In the genomic region with DNA sequence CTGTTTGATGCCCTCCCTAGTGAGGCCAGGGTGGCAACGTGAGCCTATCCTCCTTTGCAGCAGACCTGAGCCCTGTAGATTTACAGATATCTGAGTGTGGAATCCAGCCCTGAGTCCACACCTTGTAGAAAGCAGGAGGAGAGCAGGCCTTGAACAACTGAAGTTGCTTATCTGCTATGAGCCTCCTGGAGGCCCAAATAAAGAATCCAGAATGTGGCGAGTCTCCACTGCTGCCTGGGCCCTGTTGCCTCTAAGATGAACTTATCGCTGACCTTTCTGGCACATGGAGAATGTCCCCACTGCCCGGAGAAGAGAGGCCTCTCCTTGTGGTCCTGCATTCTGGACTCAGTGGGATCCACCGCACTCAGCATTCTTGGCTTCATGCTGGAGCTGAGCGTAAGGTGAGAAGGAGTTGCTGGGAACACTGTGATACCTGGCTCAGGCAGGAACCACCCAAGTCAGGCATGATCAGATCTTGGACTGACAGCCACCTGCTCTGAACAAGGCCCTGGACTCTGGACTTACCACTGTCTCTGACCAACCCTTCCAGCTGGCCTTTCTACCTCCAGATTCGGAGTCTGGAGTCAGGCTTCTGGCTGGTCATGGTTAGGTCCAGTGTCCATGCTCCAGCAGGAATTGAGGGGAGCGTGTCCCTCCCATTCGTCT, we compare ENCODE assay signal across 29 cellular contexts. TPM values are rescaled to one million over a fixed set of nuclear protein-coding genes. Genes with fewer than 3 reads are reported as not detected.
DNase-seq lines count a peak whose midpoint lies in the region; ATAC-seq, FAIRE-seq and TF ChIP-seq lines count a peak whose summit lies in the region.
"Had no signal": no experiment of that assay in that cellular context is flagged by ENCODE, and none has a peak within 500 bp of the region (broad histone marks: within the 10 kb centered on the region; RNA-seq: fewer than 3 reads in every experiment).

No MANE protein-coding gene starts in this region.

- CTCF ChIA-PET in A549 (lab: Yijun Ruan, JAX): interaction anchor here (1.0 to 12.7 kb wide), 11 partner anchors 13 to 250 kb away, joined by 3 to 113 read pairs (median 6); no protein-coding TSS in a partner anchor
- CTCF ChIA-PET in naive thymus-derived CD4-positive, alpha-beta T cell (lab: Charles Lee): no interaction called here

- no peak overlapping the region for H3K4me3 Mint-ChIP-seq in naive thymus-derived CD4-positive, alpha-beta T cell
- H3K4me3 Mint-ChIP-seq: CD14-positive monocyte, GM23338, IgD-negative memory B cell had no signal

- no peaks in the 10 kb centered on the region for H3K79me1 ChIP-seq in neuronal stem cell (ENCODE audit: low read depth, low read length)

- H3K27me3 ChIP-seq in adipocyte (replicated peaks; ENCODE audit: control insufficient read depth, insufficient read depth, low read length) (peaks cover 5% of the 10 kb centered on the region), neuronal stem cell (ENCODE audit: control insufficient read depth in 3 of 3, insufficient read depth in 3 of 3, low read depth in 1 of 3, low read length in 3 of 3) (no peaks in the 10 kb centered on the region), foreskin keratinocyte (no peaks in the 10 kb centered on the region)
- no peaks in the 10 kb centered on the region for H3K27me3 ChIP-seq in naive thymus-derived CD4-positive, alpha-beta T cell (ENCODE audit: control insufficient read depth in 2 of 2, insufficient read depth in 2 of 2, low read length in 2 of 2)

- H3K23ac ChIP-seq in neuronal stem cell (ENCODE audit: low read depth, low read length, poor library complexity): no peak overlapping the region

- peak overlapping the region in 1 of 2 experiments; percentile 73; a peak in 3 of 6 replicates for H3K27ac ChIP-seq in A549
- no peak overlapping the region for H3K27ac ChIP-seq in neuronal stem cell (replicated peaks; ENCODE audit: low read length)
- H3K27ac ChIP-seq in naive thymus-derived CD4-positive, alpha-beta T cell (ENCODE audit: low read depth, low read length): no peak overlapping the region
- H3K27ac ChIP-seq in foreskin keratinocyte: no peak overlapping the region
- H3K27ac ChIP-seq: HL-60 had no signal

- H4K8ac ChIP-seq in neuronal stem cell (ENCODE audit: low read depth, low read length): no peak overlapping the region

- no peaks in the 10 kb centered on the region for H3K9me3 Mint-ChIP-seq in naive thymus-derived CD4-positive, alpha-beta T cell
- H3K9me3 Mint-ChIP-seq: GM23338, IgD-negative memory B cell had no signal

- TF ChIP-seq POLR2A in A549 (IDR thresholded peaks at IDR 0.05; ENCODE audit: low read length): no peak

- peaks cover 0 to 3% (median 2%) of the 10 kb centered on the region in 7 donors for H3K4me1 Mint-ChIP-seq in naive thymus-derived CD4-positive, alpha-beta T cell

- peak overlapping the region; percentile 21 for H3K9ac ChIP-seq in adipocyte (ENCODE audit: low read length)
- H3K9ac ChIP-seq in neuronal stem cell (ENCODE audit: low read depth, low read length, poor library complexity): no peak overlapping the region

- FAIRE-seq in A549 (lab: Jason Lieb, UNC): no peak
- FAIRE-seq: D721Med had no signal

- no peak overlapping the region for H2AFZ ChIP-seq in neuronal stem cell (ENCODE audit: low read length)

- H2AK5ac ChIP-seq in neuronal stem cell (ENCODE audit: low read depth, low read length): no peak overlapping the region

- no peaks in the 10 kb centered on the region for H3K36me3 ChIP-seq in adipocyte (ENCODE audit: control insufficient read depth, insufficient read depth, low read length, severe bottlenecking)
- H3K36me3 ChIP-seq in neuronal stem cell (replicated peaks in 1 of 2; ENCODE audit: control insufficient read depth in 2 of 2, insufficient read depth in 2 of 2, low read length in 2 of 2): no peaks in the 10 kb centered on the region
- no peaks in the 10 kb centered on the region for H3K36me3 ChIP-seq in naive thymus-derived CD4-positive, alpha-beta T cell (ENCODE audit: control insufficient read depth in 2 of 3, insufficient read depth in 3 of 3, low read length in 3 of 3)

- intact Hi-C loops in left colon (cut with DNase I, micrococcal nuclease): loop anchor here in 1 of 2 donors (10.0 kb wide), 1 partner anchor 101 kb away; no protein-coding TSS in a partner anchor
- intact Hi-C loops in naive thymus-derived CD4-positive, alpha-beta T cell (cut with micrococcal nuclease): loop anchor here in 1 of 2 donors (10.0 kb wide), 1 partner anchor 411 kb away; a partner anchor contains a TSS

- H2BK120ac ChIP-seq in neuronal stem cell (ENCODE audit: low read depth, low read length): no peak overlapping the region

- H3K4me2 ChIP-seq in A549: no peak overlapping the region
- no peak overlapping the region for H3K4me2 ChIP-seq in neuronal stem cell (ENCODE audit: insufficient read depth, low read length, poor library complexity, severe bottlenecking)

- DNase-seq in A549 (ENCODE audit: low read depth in 1 of 2, low spot score in 1 of 2) (no peak), adipocyte (ENCODE audit: low read depth) (no peak), left colon (peak in 1 of 2 donors; percentile 42), neuronal stem cell (ENCODE audit: low spot score) (no peak), NCI-H2081 treated with DMSO at 0.1 percent for 48 hours (lab: John Stamatoyannopoulos, UW) (no peak), foreskin keratinocyte (no peak), NCI-H1105 treated with DMSO at 0.1 percent for 48 hours (lab: John Stamatoyannopoulos, UW) (no peak)
- no peak for DNase-seq in naive thymus-derived CD4-positive, alpha-beta T cell
- DNase-seq: 8988T, AML-193, DMS53, GDM1, Karpas-422, NCI-H1417, NCI-H187, NCI-H2107, NCI-H446 treated with DMSO at 0.1 percent for 48 hours, NCI-H526 treated with DMSO at 0.1 percent for 48 hours, Right ventricle myocardium superior had no signal

- no peak overlapping the region for H4K91ac ChIP-seq in neuronal stem cell (ENCODE audit: low read depth, low read length, poor library complexity)

- ATAC-seq in A549: no peak
- peak; percentile 85 for ATAC-seq in left colon
- ATAC-seq in naive thymus-derived CD4-positive, alpha-beta T cell: no peak
- no peak for ATAC-seq in foreskin keratinocyte

- TF ChIP-seq CTCF in A549 (IDR thresholded peaks at IDR 0.05): no peak
- no peak for TF ChIP-seq CTCF in foreskin keratinocyte (conservative IDR thresholded peaks at IDR 0.05)

- TF ChIP-seq EP300 in A549 (IDR thresholded peaks at IDR 0.05): no peak

- H3K4me3 ChIP-seq in A549 (no peak overlapping the region), adipocyte (ENCODE audit: low read length) (no peak overlapping the region), neuronal stem cell (ENCODE audit: low read length in 2 of 2) (no peak overlapping the region)
- no peak overlapping the region for H3K4me3 ChIP-seq in naive thymus-derived CD4-positive, alpha-beta T cell (ENCODE audit: low read length)
- H3K4me3 ChIP-seq: GM23338 had no signal

- no peaks in the 10 kb centered on the region for H3K36me3 Mint-ChIP-seq in naive thymus-derived CD4-positive, alpha-beta T cell
- H3K36me3 Mint-ChIP-seq: IgD-negative memory B cell had no signal

- POLR2A ChIA-PET in A549 (lab: Yijun Ruan, JAX): no interaction called here
- POLR2A ChIA-PET in naive thymus-derived CD4-positive, alpha-beta T cell (lab: Charles Lee): no interaction called here

- peak overlapping the region; percentile 5 for H2BK12ac ChIP-seq in neuronal stem cell (ENCODE audit: low read length)

- 87% methylated on average over 9 of the region's 9 CpGs for WGBS in A549 (ENCODE audit: missing lambda C conversion rate)
- WGBS in neuronal stem cell (ENCODE audit: extremely low coverage in 2 of 2, insufficient read length in 2 of 2, insufficient replicate concordance in 1 of 2), 2 donors: no CpG with 5 or more reads among the region's 9 CpGs

- H3K4me1 ChIP-seq in A549 (peaks cover 10% of the 10 kb centered on the region; the same call in 2 of the 3 replicates), adipocyte (ENCODE audit: control insufficient read depth, insufficient read depth, low read length) (peaks cover 26% of the 10 kb centered on the region), neuronal stem cell (ENCODE audit: control insufficient read depth in 2 of 2, insufficient read depth in 1 of 2, low read depth in 1 of 2, low read length in 2 of 2) (peaks cover 7 to 10% of the 10 kb centered on the region in 2 donors), foreskin keratinocyte (peaks cover 6% of the 10 kb centered on the region)
- no peaks in the 10 kb centered on the region for H3K4me1 ChIP-seq in naive thymus-derived CD4-positive, alpha-beta T cell (ENCODE audit: control insufficient read depth in 2 of 2, insufficient read depth in 2 of 2, low read length in 2 of 2)

- no peak for TF ChIP-seq RAD21 in A549 (conservative IDR thresholded peaks at IDR 0.05 in 1 of 2, IDR thresholded peaks at IDR 0.05 in 1 of 2)

- H3K9me3 ChIP-seq in A549 (no peaks in the 10 kb centered on the region), adipocyte (ENCODE audit: control insufficient read depth, low read length) (no peaks in the 10 kb centered on the region), neuronal stem cell (replicated peaks in 1 of 2; ENCODE audit: control insufficient read depth in 2 of 2, insufficient read depth in 1 of 2, low read depth in 1 of 2, low read length in 2 of 2) (no peaks in the 10 kb centered on the region)
- H3K9me3 ChIP-seq in naive thymus-derived CD4-positive, alpha-beta T cell (ENCODE audit: control insufficient read depth in 2 of 3, low read length in 3 of 3): no peaks in the 10 kb centered on the region

- no peak overlapping the region for H3K4ac ChIP-seq in neuronal stem cell (ENCODE audit: low read length)

- peak overlapping the region; percentile 17 for H3K18ac ChIP-seq in neuronal stem cell (ENCODE audit: low read length)

- no peak overlapping the region for H2BK15ac ChIP-seq in neuronal stem cell (ENCODE audit: low read length)

- H3K27me3 Mint-ChIP-seq in naive thymus-derived CD4-positive, alpha-beta T cell: peaks cover 0 to 12% (median 6%) of the 10 kb centered on the region in 5 donors

- H3K27ac Mint-ChIP-seq in naive thymus-derived CD4-positive, alpha-beta T cell: no peak overlapping the region
- H3K27ac Mint-ChIP-seq: GM23338 had no signal

- no peak overlapping the region for H2BK5ac ChIP-seq in neuronal stem cell (ENCODE audit: low read length)

- H3K14ac ChIP-seq in neuronal stem cell (ENCODE audit: low read length): no peak overlapping the region

RNA-seq across cellular contexts. Expression of a gene that starts 5.8 kb away (rescaled TPM):
- 104 and 131 TPM in 2 replicates for polyA plus RNA-seq in A549 (2011; rRNA removed)
- polyA plus RNA-seq in A549 (2012; cell fraction: cytosol; rRNA removed): 150 and 172 TPM in 2 replicates
- 85.9 and 115 TPM in 2 replicates for polyA plus RNA-seq in A549 (2012; cell fraction: nucleus; rRNA removed)
- 95.3 to 102 TPM (median 95.9 TPM) in 3 replicates for polyA plus RNA-seq in A549 (2017; fragmentation: RNase III; extraction: RNeasy Plus Mini Kit Qiagen cat#74134 plus additional on column Dnase treatment)
- polyA minus RNA-seq in A549 (2011; rRNA and poly(A)+ RNA removed): 75.9 and 80.4 TPM in 2 replicates
- total RNA-seq in left colon: 10 to 100 TPM; 35.3 to 37.2 TPM
- polyA plus RNA-seq in neuronal stem cell (2013, experiment 1 of 2): 66.5 TPM
- polyA plus RNA-seq in neuronal stem cell (2013, experiment 2 of 2): 66.4 TPM
- 10 to 100 TPM in 3 of 5 experiments, 1 to 10 TPM in 2; 4.2 to 12.3 (median 11.5) TPM for total RNA-seq in naive thymus-derived CD4-positive, alpha-beta T cell
- 10 to 100 TPM; 21.2 to 28.4 TPM for polyA plus RNA-seq in naive thymus-derived CD4-positive, alpha-beta T cell
- total RNA-seq in foreskin keratinocyte: 46.6 and 50.0 TPM in 2 replicates
- 87.1 and 96.4 TPM in 2 replicates for polyA plus RNA-seq in foreskin keratinocyte

RNA-seq across cellular contexts. Expression of a gene that starts 22.0 kb away (rescaled TPM):
- polyA plus RNA-seq in A549 (2011; rRNA removed): not detected in 2 replicates
- polyA plus RNA-seq in A549 (2012; cell fraction: cytosol; rRNA removed): not detected in 2 replicates
- not detected in 2 replicates for polyA plus RNA-seq in A549 (2012; cell fraction: nucleus; rRNA removed)
- not detected in 3 replicates for polyA plus RNA-seq in A549 (2017; fragmentation: RNase III; extraction: RNeasy Plus Mini Kit Qiagen cat#74134 plus additional on column Dnase treatment)
- polyA minus RNA-seq in A549 (2011; rRNA and poly(A)+ RNA removed): not detected in 2 replicates
- not detected for total RNA-seq in left colon
- polyA plus RNA-seq in neuronal stem cell (2013, experiment 1 of 2): 0.96 TPM
- 1.8 TPM for polyA plus RNA-seq in neuronal stem cell (2013, experiment 2 of 2)
- not detected for total RNA-seq in naive thymus-derived CD4-positive, alpha-beta T cell
- polyA plus RNA-seq in naive thymus-derived CD4-positive, alpha-beta T cell: not detected
- not detected in 2 replicates for total RNA-seq in foreskin keratinocyte
- not detected in 2 replicates for polyA plus RNA-seq in foreskin keratinocyte
- total RNA-seq: GM23338, HT1080, MCF 10A, RPMI7951, SK-MEL-5 had no signal
- polyA plus RNA-seq: AG04450, CD14-positive monocyte, IgD-negative memory B cell had no signal
